Comparison of ENCODE assay signal across 13 cellular contexts in the genomic region with DNA sequence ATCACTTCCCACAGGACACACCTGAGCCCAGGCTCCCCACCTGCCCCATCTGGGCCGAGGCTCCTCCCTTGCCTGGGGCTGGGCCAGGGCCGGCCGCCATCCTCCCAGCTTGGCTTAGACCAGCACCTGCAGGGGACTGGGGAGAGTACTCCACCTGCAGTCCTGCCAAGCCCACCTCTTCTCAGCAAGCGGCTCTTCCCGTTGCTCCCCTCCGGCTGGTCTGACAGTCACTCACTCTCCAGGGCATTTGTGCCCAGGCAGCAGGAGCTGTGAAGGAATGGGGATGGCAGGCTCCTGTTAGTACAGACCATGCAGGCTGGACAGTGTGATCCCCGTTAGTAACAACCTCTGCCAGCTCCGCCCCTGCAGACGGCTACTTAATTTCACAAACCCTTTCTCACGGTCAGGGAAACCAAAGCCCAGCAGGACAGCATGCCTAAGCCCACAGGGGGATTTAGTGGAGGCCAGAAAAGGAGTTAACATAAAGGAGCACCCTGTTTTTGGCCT. TPM values are rescaled to one million over a fixed set of nuclear protein-coding genes. Genes with fewer than 3 reads are reported as not detected.
DNase-seq lines count a peak whose midpoint lies in the region; ATAC-seq and TF ChIP-seq lines count a peak whose summit lies in the region.
"Had no signal": no experiment of that assay in that cellular context is flagged by ENCODE, and none has a peak within 500 bp of the region (broad histone marks: within the 10 kb centered on the region; RNA-seq: fewer than 3 reads in every experiment).

A gene with protein sequence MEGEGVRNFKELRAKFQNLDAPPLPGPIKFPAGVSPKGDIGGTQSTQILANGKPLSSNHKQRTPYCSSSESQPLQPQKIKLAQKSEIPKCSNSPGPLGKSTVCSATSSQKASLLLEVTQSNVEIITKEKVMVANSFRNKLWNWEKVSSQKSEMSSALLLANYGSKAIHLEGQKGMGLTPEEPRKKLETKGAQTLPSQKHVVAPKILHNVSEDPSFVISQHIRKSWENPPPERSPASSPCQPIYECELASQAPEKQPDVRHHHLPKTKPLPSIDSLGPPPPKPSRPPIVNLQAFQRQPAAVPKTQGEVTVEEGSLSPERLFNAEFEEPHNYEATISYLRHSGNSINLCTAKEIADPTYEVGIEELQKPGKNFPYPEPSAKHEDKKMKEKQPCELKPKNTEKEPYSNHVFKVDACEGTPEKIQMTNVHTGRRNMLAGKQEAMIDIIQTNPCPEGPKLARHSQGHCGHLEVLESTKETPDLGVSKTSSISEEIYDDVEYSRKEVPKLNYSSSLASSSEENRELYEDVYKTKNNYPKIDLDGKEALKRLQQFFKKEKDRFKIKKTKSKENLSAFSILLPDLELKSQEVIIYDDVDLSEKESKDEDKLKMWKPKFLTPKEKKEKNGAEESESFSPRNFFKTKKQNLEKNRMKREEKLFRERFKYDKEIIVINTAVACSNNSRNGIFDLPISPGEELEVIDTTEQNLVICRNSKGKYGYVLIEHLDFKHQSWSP (minus strand): TSS at position 12 of the 507 bp plus-strand sequence. CDS start 114 bp downstream, outside the sequence.

- H3K27me3 ChIP-seq in GM23338 (ENCODE audit: insufficient read depth) (no peaks in the 10 kb centered on the region), WERI-Rb-1 (ENCODE audit: insufficient read depth, low read depth, severe bottlenecking) (peaks cover 23% of the 10 kb centered on the region), iPS DF 6.9 (ENCODE audit: control insufficient read depth, insufficient read depth, low read length) (no peaks in the 10 kb centered on the region), psoas muscle (ENCODE audit: insufficient read depth in 3 of 3, low read length in 2 of 3) (peaks cover 0 to 6% (median 0%) of the 10 kb centered on the region in 3 donors)
- H3K27me3 ChIP-seq: BE2C had no signal

- H3K36me3 ChIP-seq in GM23338 (ENCODE audit: insufficient read depth) (no peaks in the 10 kb centered on the region), WERI-Rb-1 (no peaks in the 10 kb centered on the region), iPS DF 6.9 (ENCODE audit: control insufficient read depth, insufficient read depth, low read length) (no peaks in the 10 kb centered on the region), psoas muscle (ENCODE audit: insufficient read depth in 1 of 2, low read depth in 1 of 2) (no peaks in the 10 kb centered on the region)
- H3K36me3 ChIP-seq: BE2C had no signal

- DNase-seq in GM23338 (ENCODE audit: low spot score) (peak; percentile 74), WERI-Rb-1 (peak; percentile 48), iPS DF 6.9 (ENCODE audit: low read depth, low spot score) (peak; percentile 25), psoas muscle (peak in 1 of 2 donors; percentile 50), NCI-H1436 (lab: John Stamatoyannopoulos, UW) (no peak), KG1 (lab: John Stamatoyannopoulos, UW) (no peak), immature natural killer cell (no peak)
- DNase-seq: BE2C, HCEC 1CT, MM.1S had no signal

- H3K4me3 Mint-ChIP-seq in GM23338 = peak within 1 kb of the TSS; percentile 36; the same call in 1 of the 3 replicates
- H3K4me3 Mint-ChIP-seq in immature natural killer cell = no peak within 1 kb of the TSS
- H3K4me3 Mint-ChIP-seq: T-helper 1 cell treated with Interleukin-12 subunit alpha and Interleukin-12 subunit beta and Interleukin-4 antibody, amounts not matched to agents 30 μg/mL and 1 μg/mL, for 36 hours had no signal

- H3K4me1 Mint-ChIP-seq in GM23338 (peaks cover 22% of the 10 kb centered on the region), immature natural killer cell (peaks cover 0 to 2% of the 10 kb centered on the region in 2 donors)

- peaks cover 6% of the 10 kb centered on the region for H3K27me3 Mint-ChIP-seq in GM23338 (ENCODE audit: insufficient read depth, low read depth, poor library complexity)
- peaks cover 0 to 10% (median 10%) of the 10 kb centered on the region in 3 donors for H3K27me3 Mint-ChIP-seq in immature natural killer cell (ENCODE audit: low read depth in 3 of 3)

- H3K4me3 ChIP-seq in GM23338 = no peak within 1 kb of the TSS
- no peak within 1 kb of the TSS for H3K4me3 ChIP-seq in WERI-Rb-1 (ENCODE audit: low read depth, low read length)
- no peak within 1 kb of the TSS for H3K4me3 ChIP-seq in iPS DF 6.9 (ENCODE audit: low read length)
- H3K4me3 ChIP-seq in psoas muscle = peak within 1 kb of the TSS; percentile 35

- no peaks in the 10 kb centered on the region for H3K79me2 ChIP-seq in GM23338 (replicated peaks; ENCODE audit: insufficient read depth)

- no peaks in the 10 kb centered on the region for H3K9me3 Mint-ChIP-seq in GM23338
- peaks cover 0 to 3% (median 0%) of the 10 kb centered on the region in 6 donors for H3K9me3 Mint-ChIP-seq in immature natural killer cell
- H3K9me3 Mint-ChIP-seq: T-helper 1 cell treated with Interleukin-12 subunit alpha and Interleukin-12 subunit beta and Interleukin-4 antibody, amounts not matched to agents 30 μg/mL and 1 μg/mL, for 36 hours had no signal

- H3K36me3 Mint-ChIP-seq in GM23338 (ENCODE audit: low read depth) (no peaks in the 10 kb centered on the region), immature natural killer cell (no peaks in the 10 kb centered on the region)

- H3F3A ChIP-seq in GM23338 (replicated peaks; ENCODE audit: low read depth) = no peaks in the 10 kb centered on the region

- H2AFZ ChIP-seq in GM23338 = peak within 1 kb of the TSS; percentile 76; the same call in 1 of the 2 replicates

- TF ChIP-seq CTCF in GM23338 (conservative IDR thresholded peaks at IDR 0.05; ENCODE audit: low read depth in 2 of 2) (peak in 1 of 2 experiments; percentile 37; a peak in 2 of 4 replicates), WERI-Rb-1 (IDR thresholded peaks at IDR 0.05; ENCODE audit: low read depth, low read length) (no peak), psoas muscle (IDR thresholded peaks at IDR 0.05) (no peak)

- H3K4me1 ChIP-seq in GM23338 (ENCODE audit: insufficient read depth) (peaks cover 8% of the 10 kb centered on the region; the same call in 1 of the 2 replicates), iPS DF 6.9 (ENCODE audit: control insufficient read depth, insufficient read depth, low read length) (peaks cover 3% of the 10 kb centered on the region; the same call in 1 of the 2 replicates), psoas muscle (peaks cover 28% of the 10 kb centered on the region)
- H3K4me1 ChIP-seq: BE2C had no signal

- H3K4me2 ChIP-seq in GM23338 = peak within 1 kb of the TSS; percentile 3; the same call in 1 of the 2 replicates

- no CpG with 5 or more reads among the region's 10 CpGs for WGBS in iPS DF 6.9 (ENCODE audit: insufficient coverage, insufficient read length)
- WGBS in psoas muscle, 3 donors = 29 to 61% (median 33%) methylated on average over 10 of the region's 10 CpGs

- 0 out of 2 replicates have a peak, but pooled peaks cover 4% of the 10 kb centered on the region for H4K20me1 ChIP-seq in GM23338 (replicated peaks; ENCODE audit: insufficient read depth)

- 0 out of 2 replicates have a peak, but pooled peaks cover 4% of the 10 kb centered on the region for H3K9me2 ChIP-seq in GM23338 (ENCODE audit: insufficient read depth)

- H3K27ac Mint-ChIP-seq in GM23338 (no peak within 1 kb of the TSS; the same call in 1 of the 2 replicates), immature natural killer cell (no peak within 1 kb of the TSS)
- H3K27ac Mint-ChIP-seq: T-helper 1 cell treated with Interleukin-12 subunit alpha and Interleukin-12 subunit beta and Interleukin-4 antibody, amounts not matched to agents 30 μg/mL and 1 μg/mL, for 36 hours had no signal

- peaks cover 3% of the 10 kb centered on the region for H3K9me3 ChIP-seq in WERI-Rb-1 (ENCODE audit: severe bottlenecking)
- no peaks in the 10 kb centered on the region for H3K9me3 ChIP-seq in iPS DF 6.9 (ENCODE audit: control insufficient read depth, insufficient read depth, low read length)
- H3K9me3 ChIP-seq in psoas muscle = no peaks in the 10 kb centered on the region
- H3K9me3 ChIP-seq: BE2C had no signal

- H3K27ac ChIP-seq in GM23338 (ENCODE audit: low read depth) (no peak within 1 kb of the TSS), WERI-Rb-1 (no peak within 1 kb of the TSS), iPS DF 6.9 (ENCODE audit: low read length) (no peak within 1 kb of the TSS), psoas muscle (peak within 1 kb of the TSS; percentile 79)

- ATAC-seq in GM23338 = peak; percentile 94
- ATAC-seq in psoas muscle = peak; percentile 17 to 49 (median 30)
- ATAC-seq in HG03457 (IDR thresholded peaks at IDR 0.05; ENCODE audit: unreplicated experiment) = no peak

- intact Hi-C loops in psoas muscle (cut with DNase I) = loop anchor here in 1 of 2 donors (10.0 kb wide), 1 partner anchor 1535 kb away; no protein-coding TSS in a partner anchor

TF ChIP-seq in GM23338, 12 proteins besides CTCF, POLR2A, EP300 and RAD21 (continues in another document):
- TF ChIP-seq STAT1 (IDR thresholded peaks at IDR 0.05; ENCODE audit: unreplicated experiment) (no peak), EZH2phosphoT487 (IDR thresholded peaks at IDR 0.05; ENCODE audit: unreplicated experiment) (no peak), POLR2AphosphoS5 (IDR thresholded peaks at IDR 0.05; ENCODE audit: low read depth) (no peak)

RNA-seq across cellular contexts. Expression of the gene that starts here (rescaled TPM):
- total RNA-seq in GM23338 (2014; rRNA removed; shearing (Covaris generic)) = not detected in 2 replicates
- 0.39 TPM in 1 of 2 replicates, not detected in the other for polyA plus RNA-seq in GM23338 (2016; fragmentation: Nextera tagmentation; extraction: Ambion mirVana)
- 1 to 10 TPM in 2 of 4 donors, under 1 TPM in 2; 0.67 to 1.3 (median 1.1) TPM for total RNA-seq in psoas muscle
- 1 to 10 TPM in 1 of 3 donors, under 1 TPM in 1, not detected in 1; 0.48 to 2.6 TPM for polyA plus RNA-seq in psoas muscle
- polyA plus RNA-seq in immature natural killer cell = not detected
- total RNA-seq: activated CD8-positive, alpha-beta memory T cell treated with anti-CD3 and anti-CD28 coated beads for 36 hours had no signal

Comparison
In these comparisons a context has a peak if more than half of its experiments do, and no peak if none do; other contexts are left out.
1. Peak in DNase-seq, ATAC-seq and H3K4me2 ChIP-seq in GM23338; RNA of the gene not detected or under 1 TPM.
2. DNase-seq: peak in WERI-Rb-1 (single experiment) and iPS DF 6.9 (single experiment); none in NCI-H1436 (single experiment), KG1 (single experiment) and immature natural killer cell (0 of 3).